Comparison of ENCODE assay signal across 1 cellular context in the genomic region with DNA sequence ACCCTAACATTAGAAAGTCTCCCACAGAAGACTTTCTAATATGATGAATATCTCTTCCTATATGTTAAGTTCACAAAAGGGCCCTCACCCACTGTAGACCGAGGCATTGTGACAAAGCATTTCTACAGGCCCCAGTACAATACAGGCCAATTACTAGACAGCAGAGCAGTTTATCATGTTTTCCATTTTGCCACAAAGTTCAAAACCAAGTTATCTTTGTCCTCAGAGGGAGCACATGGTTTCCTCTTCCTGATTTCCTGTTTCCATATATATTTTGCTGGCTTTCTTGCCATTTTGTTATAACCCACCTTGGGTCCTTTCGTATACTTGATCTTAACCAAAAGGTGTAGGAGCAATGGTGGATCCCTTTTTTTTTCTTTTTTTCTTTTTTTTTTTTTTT.
TF ChIP-seq lines count a peak whose summit lies in the region.

No MANE protein-coding gene starts in this region.

TF ChIP-seq in K562, 482 proteins besides CTCF, POLR2A, EP300 and RAD21 (continued from another document and continues in another):
- TF ChIP-seq, protein P1, sequence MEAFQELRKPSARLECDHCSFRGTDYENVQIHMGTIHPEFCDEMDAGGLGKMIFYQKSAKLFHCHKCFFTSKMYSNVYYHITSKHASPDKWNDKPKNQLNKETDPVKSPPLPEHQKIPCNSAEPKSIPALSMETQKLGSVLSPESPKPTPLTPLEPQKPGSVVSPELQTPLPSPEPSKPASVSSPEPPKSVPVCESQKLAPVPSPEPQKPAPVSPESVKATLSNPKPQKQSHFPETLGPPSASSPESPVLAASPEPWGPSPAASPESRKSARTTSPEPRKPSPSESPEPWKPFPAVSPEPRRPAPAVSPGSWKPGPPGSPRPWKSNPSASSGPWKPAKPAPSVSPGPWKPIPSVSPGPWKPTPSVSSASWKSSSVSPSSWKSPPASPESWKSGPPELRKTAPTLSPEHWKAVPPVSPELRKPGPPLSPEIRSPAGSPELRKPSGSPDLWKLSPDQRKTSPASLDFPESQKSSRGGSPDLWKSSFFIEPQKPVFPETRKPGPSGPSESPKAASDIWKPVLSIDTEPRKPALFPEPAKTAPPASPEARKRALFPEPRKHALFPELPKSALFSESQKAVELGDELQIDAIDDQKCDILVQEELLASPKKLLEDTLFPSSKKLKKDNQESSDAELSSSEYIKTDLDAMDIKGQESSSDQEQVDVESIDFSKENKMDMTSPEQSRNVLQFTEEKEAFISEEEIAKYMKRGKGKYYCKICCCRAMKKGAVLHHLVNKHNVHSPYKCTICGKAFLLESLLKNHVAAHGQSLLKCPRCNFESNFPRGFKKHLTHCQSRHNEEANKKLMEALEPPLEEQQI (IDR thresholded peaks at IDR 0.05): no peak
- TF ChIP-seq SMARCB1 (IDR thresholded peaks at IDR 0.05; ENCODE audit: insufficient read length, low read depth) (no peak), PML (IDR thresholded peaks at IDR 0.05; ENCODE audit: low read length) (no peak), NBN (IDR thresholded peaks at IDR 0.05; ENCODE audit: low read depth) (no peak), KLF13 (tag; IDR thresholded peaks at IDR 0.05; ENCODE audit: borderline replicate concordance, low read depth) (no peak), MYNN (IDR thresholded peaks at IDR 0.05) (no peak), MYNN (CRISPR knock-in tag; IDR thresholded peaks at IDR 0.05) (no peak), ARHGAP35 (IDR thresholded peaks at IDR 0.05; ENCODE audit: partially characterized antibody) (no peak), L3MBTL2 (IDR thresholded peaks at IDR 0.05) (peak; percentile 72; the same call in 1 of the 2 replicates), HOXB6 (CRISPR knock-in tag; IDR thresholded peaks at IDR 0.05; ENCODE audit: borderline replicate concordance) (no peak), SMAD3 (CRISPR knock-in tag; conservative IDR thresholded peaks at IDR 0.05) (0 out of 2 replicates have a peak, but pooled peaks have one; percentile 43), ZNF232 (CRISPR knock-in tag; IDR thresholded peaks at IDR 0.05) (no peak), KLF6 (CRISPR knock-in tag; IDR thresholded peaks at IDR 0.05; ENCODE audit: borderline replicate concordance) (no peak; the same call in 1 of the 2 replicates), RFX7 (CRISPR knock-in tag; IDR thresholded peaks at IDR 0.05) (no peak), ARNT (IDR thresholded peaks at IDR 0.05) (no peak), RHOXF2B (CRISPR knock-in tag; conservative IDR thresholded peaks at IDR 0.05) (no peak), HCFC1 (IDR thresholded peaks at IDR 0.05; ENCODE audit: low read depth, low read length) (no peak), E2F3 (CRISPR knock-in tag; IDR thresholded peaks at IDR 0.05) (no peak), EHMT2 (IDR thresholded peaks at IDR 0.05) (peak; percentile 54; the same call in 1 of the 2 replicates), SMAD4 (CRISPR knock-in tag; conservative IDR thresholded peaks at IDR 0.05) (no peak), STAG1 (CRISPR knock-in tag; IDR thresholded peaks at IDR 0.05; ENCODE audit: borderline replicate concordance) (no peak), ZBTB7A (IDR thresholded peaks at IDR 0.05; ENCODE audit: borderline replicate concordance, control insufficient read depth, low read depth, low read length) (no peak), ZNF3 (CRISPR knock-in tag; IDR thresholded peaks at IDR 0.05) (no peak), PPARD (CRISPR knock-in tag; IDR thresholded peaks at IDR 0.05) (no peak), DACH1 (IDR thresholded peaks at IDR 0.05; ENCODE audit: partially characterized antibody) (no peak), GABPB1 (CRISPR knock-in tag; IDR thresholded peaks at IDR 0.05) (no peak), NR2C1 (IDR thresholded peaks at IDR 0.05) (no peak), NR2C1 (tag; IDR thresholded peaks at IDR 0.05) (0 out of 2 replicates have a peak, but pooled peaks have one; percentile 14), CBX5 (IDR thresholded peaks at IDR 0.05; ENCODE audit: borderline replicate concordance, low read depth) (no peak), RBM22 (IDR thresholded peaks at IDR 0.05; ENCODE audit: low read depth, low read length, poor library complexity, severe bottlenecking) (no peak), SRSF7 (optimal IDR thresholded peaks at IDR 0.05; ENCODE audit: low read depth, low read length) (no peak), ZFX (CRISPR knock-in tag; IDR thresholded peaks at IDR 0.05) (peak; percentile 59), GTF2A2 (tag; IDR thresholded peaks at IDR 0.05) (no peak), SMARCE1 (IDR thresholded peaks at IDR 0.05) (no peak), SMAD2 (IDR thresholded peaks at IDR 0.05; ENCODE audit: low read depth, low read length) (no peak), ARID1B (IDR thresholded peaks at IDR 0.05) (peak; percentile 54), ZNF311 (CRISPR knock-in tag; IDR thresholded peaks at IDR 0.05) (0 out of 2 replicates have a peak, but pooled peaks have one; percentile 18), NR3C1 (CRISPR knock-in tag; IDR thresholded peaks at IDR 0.05) (no peak), NFATC3 (IDR thresholded peaks at IDR 0.05) (no peak), ZNF24 (IDR thresholded peaks at IDR 0.05) (no peak), SIN3B (IDR thresholded peaks at IDR 0.05; ENCODE audit: low read depth) (no peak), ZNF23 (CRISPR knock-in tag; IDR thresholded peaks at IDR 0.05) (no peak), MXI1 (IDR thresholded peaks at IDR 0.05; ENCODE audit: low read depth, low read length) (no peak), ATF7 (IDR thresholded peaks at IDR 0.05) (no peak), ZNF75A (CRISPR knock-in tag; IDR thresholded peaks at IDR 0.05) (no peak), RBM34 (IDR thresholded peaks at IDR 0.05; ENCODE audit: borderline replicate concordance, insufficient read depth, low read length) (no peak), SPI1 (IDR thresholded peaks at IDR 0.05; ENCODE audit: borderline replicate concordance, low read depth, low read length) (peak; percentile 62; the same call in 1 of the 2 replicates), RBM14 (IDR thresholded peaks at IDR 0.05; ENCODE audit: borderline replicate concordance, insufficient read depth, low read depth, low read length) (no peak), HLTF (IDR thresholded peaks at IDR 0.05) (no peak), FOXA3 (CRISPR knock-in tag; conservative IDR thresholded peaks at IDR 0.05 in 1 of 2, IDR thresholded peaks at IDR 0.05 in 1 of 2) (no peak), ZNF239 (CRISPR knock-in tag; IDR thresholded peaks at IDR 0.05) (no peak), PHB (CRISPR knock-in tag; IDR thresholded peaks at IDR 0.05) (no peak), EP400 (IDR thresholded peaks at IDR 0.05) (peak; percentile 48; the same call in 1 of the 2 replicates), NR1H2 (CRISPR knock-in tag; IDR thresholded peaks at IDR 0.05) (no peak), THRAP3 (IDR thresholded peaks at IDR 0.05; ENCODE audit: borderline replicate concordance) (no peak)
- TF ChIP-seq, protein P2, sequence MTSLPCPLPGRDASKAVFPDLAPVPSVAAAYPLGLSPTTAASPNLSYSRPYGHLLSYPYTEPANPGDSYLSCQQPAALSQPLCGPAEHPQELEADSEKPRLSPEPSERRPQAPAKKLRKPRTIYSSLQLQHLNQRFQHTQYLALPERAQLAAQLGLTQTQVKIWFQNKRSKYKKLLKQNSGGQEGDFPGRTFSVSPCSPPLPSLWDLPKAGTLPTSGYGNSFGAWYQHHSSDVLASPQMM (CRISPR knock-in tag; IDR thresholded peaks at IDR 0.05): no peak
- TF ChIP-seq, protein P3, sequence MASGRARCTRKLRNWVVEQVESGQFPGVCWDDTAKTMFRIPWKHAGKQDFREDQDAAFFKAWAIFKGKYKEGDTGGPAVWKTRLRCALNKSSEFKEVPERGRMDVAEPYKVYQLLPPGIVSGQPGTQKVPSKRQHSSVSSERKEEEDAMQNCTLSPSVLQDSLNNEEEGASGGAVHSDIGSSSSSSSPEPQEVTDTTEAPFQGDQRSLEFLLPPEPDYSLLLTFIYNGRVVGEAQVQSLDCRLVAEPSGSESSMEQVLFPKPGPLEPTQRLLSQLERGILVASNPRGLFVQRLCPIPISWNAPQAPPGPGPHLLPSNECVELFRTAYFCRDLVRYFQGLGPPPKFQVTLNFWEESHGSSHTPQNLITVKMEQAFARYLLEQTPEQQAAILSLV (tag; IDR thresholded peaks at IDR 0.05): no peak
- TF ChIP-seq, protein P4, sequence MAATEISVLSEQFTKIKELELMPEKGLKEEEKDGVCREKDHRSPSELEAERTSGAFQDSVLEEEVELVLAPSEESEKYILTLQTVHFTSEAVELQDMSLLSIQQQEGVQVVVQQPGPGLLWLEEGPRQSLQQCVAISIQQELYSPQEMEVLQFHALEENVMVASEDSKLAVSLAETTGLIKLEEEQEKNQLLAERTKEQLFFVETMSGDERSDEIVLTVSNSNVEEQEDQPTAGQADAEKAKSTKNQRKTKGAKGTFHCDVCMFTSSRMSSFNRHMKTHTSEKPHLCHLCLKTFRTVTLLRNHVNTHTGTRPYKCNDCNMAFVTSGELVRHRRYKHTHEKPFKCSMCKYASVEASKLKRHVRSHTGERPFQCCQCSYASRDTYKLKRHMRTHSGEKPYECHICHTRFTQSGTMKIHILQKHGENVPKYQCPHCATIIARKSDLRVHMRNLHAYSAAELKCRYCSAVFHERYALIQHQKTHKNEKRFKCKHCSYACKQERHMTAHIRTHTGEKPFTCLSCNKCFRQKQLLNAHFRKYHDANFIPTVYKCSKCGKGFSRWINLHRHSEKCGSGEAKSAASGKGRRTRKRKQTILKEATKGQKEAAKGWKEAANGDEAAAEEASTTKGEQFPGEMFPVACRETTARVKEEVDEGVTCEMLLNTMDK (IDR thresholded peaks at IDR 0.05; ENCODE audit: borderline replicate concordance, insufficient read depth, low read depth, low read length, poor library complexity, severe bottlenecking): no peak
- TF ChIP-seq, protein P5, sequence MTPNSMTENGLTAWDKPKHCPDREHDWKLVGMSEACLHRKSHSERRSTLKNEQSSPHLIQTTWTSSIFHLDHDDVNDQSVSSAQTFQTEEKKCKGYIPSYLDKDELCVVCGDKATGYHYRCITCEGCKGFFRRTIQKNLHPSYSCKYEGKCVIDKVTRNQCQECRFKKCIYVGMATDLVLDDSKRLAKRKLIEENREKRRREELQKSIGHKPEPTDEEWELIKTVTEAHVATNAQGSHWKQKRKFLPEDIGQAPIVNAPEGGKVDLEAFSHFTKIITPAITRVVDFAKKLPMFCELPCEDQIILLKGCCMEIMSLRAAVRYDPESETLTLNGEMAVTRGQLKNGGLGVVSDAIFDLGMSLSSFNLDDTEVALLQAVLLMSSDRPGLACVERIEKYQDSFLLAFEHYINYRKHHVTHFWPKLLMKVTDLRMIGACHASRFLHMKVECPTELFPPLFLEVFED (CRISPR knock-in tag; conservative IDR thresholded peaks at IDR 0.05): no peak
- TF ChIP-seq, protein P6, sequence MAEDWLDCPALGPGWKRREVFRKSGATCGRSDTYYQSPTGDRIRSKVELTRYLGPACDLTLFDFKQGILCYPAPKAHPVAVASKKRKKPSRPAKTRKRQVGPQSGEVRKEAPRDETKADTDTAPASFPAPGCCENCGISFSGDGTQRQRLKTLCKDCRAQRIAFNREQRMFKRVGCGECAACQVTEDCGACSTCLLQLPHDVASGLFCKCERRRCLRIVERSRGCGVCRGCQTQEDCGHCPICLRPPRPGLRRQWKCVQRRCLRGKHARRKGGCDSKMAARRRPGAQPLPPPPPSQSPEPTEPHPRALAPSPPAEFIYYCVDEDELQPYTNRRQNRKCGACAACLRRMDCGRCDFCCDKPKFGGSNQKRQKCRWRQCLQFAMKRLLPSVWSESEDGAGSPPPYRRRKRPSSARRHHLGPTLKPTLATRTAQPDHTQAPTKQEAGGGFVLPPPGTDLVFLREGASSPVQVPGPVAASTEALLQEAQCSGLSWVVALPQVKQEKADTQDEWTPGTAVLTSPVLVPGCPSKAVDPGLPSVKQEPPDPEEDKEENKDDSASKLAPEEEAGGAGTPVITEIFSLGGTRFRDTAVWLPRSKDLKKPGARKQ (CRISPR knock-in tag; IDR thresholded peaks at IDR 0.05): no peak
- TF ChIP-seq, protein P7, sequence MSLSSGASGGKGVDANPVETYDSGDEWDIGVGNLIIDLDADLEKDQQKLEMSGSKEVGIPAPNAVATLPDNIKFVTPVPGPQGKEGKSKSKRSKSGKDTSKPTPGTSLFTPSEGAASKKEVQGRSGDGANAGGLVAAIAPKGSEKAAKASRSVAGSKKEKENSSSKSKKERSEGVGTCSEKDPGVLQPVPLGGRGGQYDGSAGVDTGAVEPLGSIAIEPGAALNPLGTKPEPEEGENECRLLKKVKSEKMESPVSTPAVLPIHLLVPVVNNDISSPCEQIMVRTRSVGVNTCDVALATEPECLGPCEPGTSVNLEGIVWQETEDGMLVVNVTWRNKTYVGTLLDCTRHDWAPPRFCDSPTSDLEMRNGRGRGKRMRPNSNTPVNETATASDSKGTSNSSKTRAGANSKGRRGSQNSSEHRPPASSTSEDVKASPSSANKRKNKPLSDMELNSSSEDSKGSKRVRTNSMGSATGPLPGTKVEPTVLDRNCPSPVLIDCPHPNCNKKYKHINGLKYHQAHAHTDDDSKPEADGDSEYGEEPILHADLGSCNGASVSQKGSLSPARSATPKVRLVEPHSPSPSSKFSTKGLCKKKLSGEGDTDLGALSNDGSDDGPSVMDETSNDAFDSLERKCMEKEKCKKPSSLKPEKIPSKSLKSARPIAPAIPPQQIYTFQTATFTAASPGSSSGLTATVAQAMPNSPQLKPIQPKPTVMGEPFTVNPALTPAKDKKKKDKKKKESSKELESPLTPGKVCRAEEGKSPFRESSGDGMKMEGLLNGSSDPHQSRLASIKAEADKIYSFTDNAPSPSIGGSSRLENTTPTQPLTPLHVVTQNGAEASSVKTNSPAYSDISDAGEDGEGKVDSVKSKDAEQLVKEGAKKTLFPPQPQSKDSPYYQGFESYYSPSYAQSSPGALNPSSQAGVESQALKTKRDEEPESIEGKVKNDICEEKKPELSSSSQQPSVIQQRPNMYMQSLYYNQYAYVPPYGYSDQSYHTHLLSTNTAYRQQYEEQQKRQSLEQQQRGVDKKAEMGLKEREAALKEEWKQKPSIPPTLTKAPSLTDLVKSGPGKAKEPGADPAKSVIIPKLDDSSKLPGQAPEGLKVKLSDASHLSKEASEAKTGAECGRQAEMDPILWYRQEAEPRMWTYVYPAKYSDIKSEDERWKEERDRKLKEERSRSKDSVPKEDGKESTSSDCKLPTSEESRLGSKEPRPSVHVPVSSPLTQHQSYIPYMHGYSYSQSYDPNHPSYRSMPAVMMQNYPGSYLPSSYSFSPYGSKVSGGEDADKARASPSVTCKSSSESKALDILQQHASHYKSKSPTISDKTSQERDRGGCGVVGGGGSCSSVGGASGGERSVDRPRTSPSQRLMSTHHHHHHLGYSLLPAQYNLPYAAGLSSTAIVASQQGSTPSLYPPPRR (CRISPR knock-in tag; IDR thresholded peaks at IDR 0.05; ENCODE audit: borderline replicate concordance): no peak
- TF ChIP-seq, protein P8, sequence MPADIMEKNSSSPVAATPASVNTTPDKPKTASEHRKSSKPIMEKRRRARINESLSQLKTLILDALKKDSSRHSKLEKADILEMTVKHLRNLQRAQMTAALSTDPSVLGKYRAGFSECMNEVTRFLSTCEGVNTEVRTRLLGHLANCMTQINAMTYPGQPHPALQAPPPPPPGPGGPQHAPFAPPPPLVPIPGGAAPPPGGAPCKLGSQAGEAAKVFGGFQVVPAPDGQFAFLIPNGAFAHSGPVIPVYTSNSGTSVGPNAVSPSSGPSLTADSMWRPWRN (IDR thresholded peaks at IDR 0.05; ENCODE audit: low read depth): no peak
